In genomic region chr18:48407358-48407757, GRCh38 we compare ENCODE assay signal across 19 cellular contexts. TPM values are rescaled to one million over a fixed set of nuclear protein-coding genes. Genes with fewer than 3 reads are reported as not detected.
DNase-seq lines count a peak whose midpoint lies in the region; ATAC-seq, FAIRE-seq and TF ChIP-seq lines count a peak whose summit lies in the region.
"Had no signal": no experiment of that assay in that cellular context is flagged by ENCODE, and none has a peak within 500 bp of the region (broad histone marks: within the 10 kb centered on the region; RNA-seq: fewer than 3 reads in every experiment).

No MANE protein-coding gene starts in this region.

- no peak overlapping the region for H3K9ac ChIP-seq in kidney (ENCODE audit: low read length in 2 of 2)

- intact Hi-C loops in natural killer cell (cut with micrococcal nuclease) = no loop called here
- intact Hi-C loops in kidney (cut with DNase I) = no loop called here

- H3K27ac ChIP-seq in coronary artery (peak overlapping the region; percentile 53 to 94), kidney (ENCODE audit: low read depth in 2 of 2, low read length in 2 of 2) (no peak overlapping the region)

- H3K4me1 Mint-ChIP-seq in natural killer cell (peaks cover 0 to 8% of the 10 kb centered on the region in 2 donors), nephron progenitor cell (peaks cover 63% of the 10 kb centered on the region)
- H3K4me1 Mint-ChIP-seq in natural killer cell treated with Interleukin-12 subunit alpha and Interleukin-12 subunit beta and Interleukin-15 and Interleukin-18, amount 100 ng/mL, for 72 hours (ENCODE audit: low read depth in 2 of 2) = peaks cover 0 to 6% of the 10 kb centered on the region in 2 donors

- no peaks in the 10 kb centered on the region for H3K9me3 Mint-ChIP-seq in natural killer cell
- H3K9me3 Mint-ChIP-seq in natural killer cell treated with Interleukin-12 subunit alpha and Interleukin-12 subunit beta and Interleukin-15 and Interleukin-18, amount 100 ng/mL, for 72 hours = no peaks in the 10 kb centered on the region
- H3K9me3 Mint-ChIP-seq in nephron progenitor cell = no peaks in the 10 kb centered on the region
- H3K9me3 Mint-ChIP-seq: stimulated activated naive CD8-positive, alpha-beta T cell treated with anti-CD3 and anti-CD28 coated beads, Interleukin-15, amount 100 ng/mL, for 72 hours had no signal

- H3K27ac Mint-ChIP-seq in natural killer cell (no peak overlapping the region), nephron progenitor cell (no peak overlapping the region)
- no peak overlapping the region for H3K27ac Mint-ChIP-seq in natural killer cell treated with Interleukin-12 subunit alpha and Interleukin-12 subunit beta and Interleukin-15 and Interleukin-18, amount 100 ng/mL, for 72 hours
- H3K27ac Mint-ChIP-seq: stimulated activated naive CD8-positive, alpha-beta T cell treated with anti-CD3 and anti-CD28 coated beads, Interleukin-15, amount 100 ng/mL, for 72 hours had no signal

- no peaks in the 10 kb centered on the region for H3K36me3 ChIP-seq in kidney (ENCODE audit: control insufficient read depth in 1 of 2, insufficient read depth in 2 of 2, low read length in 2 of 2)
- H3K36me3 ChIP-seq: esophagus squamous epithelium had no signal

- peaks cover 56 to 60% of the 10 kb centered on the region in 2 donors for H3K27me3 Mint-ChIP-seq in natural killer cell (ENCODE audit: low read depth in 2 of 2)
- H3K27me3 Mint-ChIP-seq in natural killer cell treated with Interleukin-12 subunit alpha and Interleukin-12 subunit beta and Interleukin-15 and Interleukin-18, amount 100 ng/mL, for 72 hours = peaks cover 49 to 72% of the 10 kb centered on the region in 2 donors
- H3K27me3 Mint-ChIP-seq in nephron progenitor cell (ENCODE audit: low read depth, poor library complexity) = peaks cover 52% of the 10 kb centered on the region

- no peak for ATAC-seq in natural killer cell
- no peak for ATAC-seq in natural killer cell treated with Interleukin-12 subunit alpha and Interleukin-12 subunit beta and Interleukin-15 and Interleukin-18, amount 100 ng/mL, for 72 hours
- ATAC-seq: stimulated activated naive CD8-positive, alpha-beta T cell treated with anti-CD3 and anti-CD28 coated beads, Interleukin-15, amount 100 ng/mL, for 72 hours had no signal

- no peaks in the 10 kb centered on the region for H3K9me3 ChIP-seq in kidney (ENCODE audit: control insufficient read depth in 1 of 2, low read length in 2 of 2)
- H3K9me3 ChIP-seq: esophagus squamous epithelium had no signal

- H3K4me1 ChIP-seq in kidney (ENCODE audit: control insufficient read depth in 1 of 2, insufficient read depth in 1 of 2, low read depth in 1 of 2, low read length in 2 of 2) = peaks cover 0 to 12% of the 10 kb centered on the region in 2 donors

- no peaks in the 10 kb centered on the region for H3K36me3 Mint-ChIP-seq in natural killer cell
- H3K36me3 Mint-ChIP-seq in natural killer cell treated with Interleukin-12 subunit alpha and Interleukin-12 subunit beta and Interleukin-15 and Interleukin-18, amount 100 ng/mL, for 72 hours = no peaks in the 10 kb centered on the region
- H3K36me3 Mint-ChIP-seq in nephron progenitor cell (ENCODE audit: low read depth) = no peaks in the 10 kb centered on the region

- no peak for DNase-seq in natural killer cell
- DNase-seq in natural killer cell treated with Interleukin-12 subunit alpha and Interleukin-12 subunit beta and Interleukin-15 and Interleukin-18, amount 100 ng/mL, for 72 hours (ENCODE audit: low spot score) = no peak
- DNase-seq in coronary artery (ENCODE audit: low spot score) = no peak
- no peak for DNase-seq in nephron progenitor cell
- DNase-seq in COLO829 (ENCODE audit: low spot score) = no peak
- no peak for DNase-seq in kidney
- no peak for DNase-seq in SIG-M5 treated with dmso at 0.1 percent for 504 hours (lab: John Stamatoyannopoulos, UW; ENCODE audit: unreplicated experiment)
- no peak for DNase-seq in 8988T
- DNase-seq: activated CD4-positive, alpha-beta T cell treated with anti-CD3 and anti-CD28 coated beads for 4 hours; activated CD8-positive, alpha-beta memory T cell treated with anti-CD3 and anti-CD28 coated beads, Interleukin-2, amount 50 U/mL, for 48 hours; activated naive CD4-positive, alpha-beta T cell treated with Interleukin-2 at 50 U/mL for 16 hours; esophagus squamous epithelium; MM.1S; NCI-H1694 treated with DMSO at 0.1 percent for 48 hours; NCI-H510A treated with DMSO at 0.1 percent for 48 hours; SHP77 treated with DMSO at 0.1 percent for 48 hours; stimulated activated CD4-positive, alpha-beta T cell treated with anti-CD3 and anti-CD28 coated beads, Interleukin-15, amount 100 ng/mL, for 24 hours; stimulated activated naive CD8-positive, alpha-beta T cell treated with anti-CD3 and anti-CD28 coated beads, Interleukin-15, amount 100 ng/mL, for 72 hours had no signal

- H3K4me3 Mint-ChIP-seq in natural killer cell (peak overlapping the region; percentile 36), nephron progenitor cell (peak overlapping the region; percentile 84)
- H3K4me3 Mint-ChIP-seq in natural killer cell treated with Interleukin-12 subunit alpha and Interleukin-12 subunit beta and Interleukin-15 and Interleukin-18, amount 100 ng/mL, for 72 hours = no peak overlapping the region

- FAIRE-seq in kidney (lab: Jason Lieb, UNC) = no peak

- no peak for TF ChIP-seq CTCF in natural killer cell (IDR thresholded peaks at IDR 0.05)
- no peak for TF ChIP-seq CTCF in coronary artery (IDR thresholded peaks at IDR 0.05)
- no peak for TF ChIP-seq CTCF in nephron progenitor cell (IDR thresholded peaks at IDR 0.05)
- TF ChIP-seq CTCF in kidney (IDR thresholded peaks at IDR 0.05; ENCODE audit: borderline replicate concordance, extremely low read depth, insufficient read depth) = no peak

- H3K4me3 ChIP-seq in coronary artery (peak overlapping the region; percentile 94), kidney (ENCODE audit: low read length in 2 of 2) (no peak overlapping the region)

RNA-seq across cellular contexts. Expression of gene ZBTB7C, which starts 1.8 kb away (rescaled TPM):
- total RNA-seq in natural killer cell (under 1 TPM in 1 of 3 donors, not detected in 2; 0.07 TPM), kidney (13.8 TPM)
- total RNA-seq in natural killer cell treated with Interleukin-12 subunit alpha and Interleukin-12 subunit beta and Interleukin-15 and Interleukin-18, amount 100 ng/mL, for 72 hours = not detected
- polyA plus RNA-seq in kidney (ENCODE audit: insufficient read depth, low read depth, low replicate concordance) = 1.8 TPM
- total RNA-seq: G401 had no signal

Comparison
In these comparisons a context has a peak if more than half of its experiments do, and no peak if none do; other contexts are left out.
1. H3K27ac ChIP-seq: peak in coronary artery (2 of 2); none in kidney (0 of 2).
2. RNA of gene ZBTB7C, which starts 1.8 kb away (total RNA-seq): 13.8 TPM in kidney (single experiment); 0.07 TPM in natural killer cell and not detected in natural killer cell treated with Interleukin-12 subunit alpha and Interleukin-12 subunit beta and Interleukin-15 and Interleukin-18, amount 100 ng/mL, for 72 hours; every median in the first group is over 10 times any median in the second.